28 cellular contexts compared by ENCODE assay signal in the genomic region with DNA sequence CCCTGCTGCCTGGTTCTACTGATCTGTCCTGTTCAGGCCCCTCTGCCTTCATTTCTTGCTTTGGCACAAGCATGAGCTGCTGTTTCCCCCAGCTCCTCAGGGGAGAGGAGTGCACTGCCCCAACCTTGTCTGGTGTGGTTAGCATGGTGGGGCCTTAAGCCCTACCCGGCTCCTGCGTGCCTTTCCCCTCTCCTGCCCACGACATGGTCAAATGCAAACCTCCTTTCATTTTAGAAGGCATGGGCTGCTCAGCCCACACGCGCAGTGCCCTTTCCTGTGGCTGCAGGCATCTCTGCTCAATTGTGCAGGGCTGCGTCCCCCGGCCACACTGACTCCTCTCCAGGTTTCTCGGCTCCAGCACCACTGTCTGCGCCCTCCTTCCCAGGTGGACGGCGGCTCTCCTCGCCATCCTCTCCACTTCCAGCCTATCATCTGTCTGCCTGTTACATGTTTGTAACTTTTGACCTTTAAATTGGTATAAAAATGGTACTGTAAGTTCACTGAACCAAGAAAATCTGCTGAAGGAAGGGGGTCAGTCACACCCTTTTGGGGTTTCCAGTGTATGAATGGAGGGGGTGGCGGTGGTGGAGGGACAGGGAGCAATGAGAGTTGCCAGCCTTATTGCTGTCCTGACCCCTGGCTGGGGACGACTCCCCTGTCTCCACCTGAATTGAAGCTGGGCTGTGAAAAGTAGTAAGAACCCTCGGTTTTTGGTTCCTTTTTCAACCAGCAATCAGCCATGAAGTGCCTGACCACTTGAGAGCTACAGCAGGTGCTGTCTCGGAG. TPM values are rescaled to one million over a fixed set of nuclear protein-coding genes. Genes with fewer than 3 reads are reported as not detected.
DNase-seq lines count a peak whose midpoint lies in the region; ATAC-seq, FAIRE-seq and TF ChIP-seq lines count a peak whose summit lies in the region.
"Had no signal": no experiment of that assay in that cellular context is flagged by ENCODE, and none has a peak within 500 bp of the region (broad histone marks: within the 10 kb centered on the region; RNA-seq: fewer than 3 reads in every experiment).

No MANE protein-coding gene starts in this region.

- DNase-seq in GM12891 (ENCODE audit: insufficient read length, low spot score) (no peak), naive B cell (no peak), DMS79 treated with DMSO at 0.1 percent for 48 hours (lab: John Stamatoyannopoulos, UW) (no peak), ecto neural progenitor cell (ENCODE audit: low spot score) (no peak)
- DNase-seq: activated CD4-positive, alpha-beta T cell treated with anti-CD3 and anti-CD28 coated beads for 1 hour; activated gamma-delta T cell; activated naive CD8-positive, alpha-beta T cell treated with anti-CD3 and anti-CD28 coated beads, Interleukin-2, amount 10 ng/mL, durations not matched to agents 7 days and 5 days; activated T-cell treated with anti-CD3 and anti-CD28 coated beads for 4 hours; islet precursor cell; KG1; midbrain; NCI-H1417; NCI-H2029 treated with DMSO at 0.1 percent for 48 hours; NCI-H2227 treated with DMSO at 0.1 percent for 48 hours; NCI-H69; stimulated activated naive CD8-positive, alpha-beta T cell treated with anti-CD3 and anti-CD28 coated beads, Interleukin-15, Interleukin-2, amounts not matched to agents 100 U/mL and 50 U/mL, for 24 hours; testis had no signal

- peak; percentile 57 for FAIRE-seq in GM12891 (lab: Jason Lieb, UNC)
- FAIRE-seq: RCC 7860, TTC549 had no signal

- ATAC-seq in naive B cell (ENCODE audit: low read depth in 2 of 2) (no peak), GM19463 (IDR thresholded peaks at IDR 0.05; ENCODE audit: unreplicated experiment) (no peak), GM21381 (IDR thresholded peaks at IDR 0.05; ENCODE audit: unreplicated experiment) (no peak)
- peak; percentile 74 for ATAC-seq in stimulated activated memory B cell treated with anti-CD40 and anti-IgM and Interleukin-4, amounts not matched to agents 10 μg/mL and 1 μg/mL and 100 μg/mL, for 72 hours
- ATAC-seq: HCT116; sciatic nerve; stimulated activated naive CD8-positive, alpha-beta T cell treated with anti-CD3 and anti-CD28 coated beads, Interleukin-15, Interleukin-2, amounts not matched to agents 100 U/mL and 50 U/mL, for 24 hours had no signal

- H3K36me3 Mint-ChIP-seq in naive B cell: no peaks in the 10 kb centered on the region
- no peaks in the 10 kb centered on the region for H3K36me3 Mint-ChIP-seq in stimulated activated memory B cell treated with anti-CD40 and anti-IgM and Interleukin-4, amounts not matched to agents 10 μg/mL and 1 μg/mL and 100 μg/mL, for 72 hours
- H3K36me3 Mint-ChIP-seq: activated naive CD8-positive, alpha-beta T cell treated with anti-CD3 and anti-CD28 coated beads, Interleukin-2, amount 10 ng/mL, durations not matched to agents 7 days and 5 days had no signal

- no peak for TF ChIP-seq POLR2A in GM12891 (IDR thresholded peaks at IDR 0.05; ENCODE audit: low read depth, low read length)

- H3K27ac ChIP-seq in VCaP: peak overlapping the region; percentile 100
- H3K27ac ChIP-seq: ascending aorta, epithelial cell of prostate, testis had no signal

- peaks cover 28 to 54% (median 33%) of the 10 kb centered on the region in 3 donors for H3K27me3 Mint-ChIP-seq in naive B cell
- peaks cover 45% of the 10 kb centered on the region for H3K27me3 Mint-ChIP-seq in stimulated activated memory B cell treated with anti-CD40 and anti-IgM and Interleukin-4, amounts not matched to agents 10 μg/mL and 1 μg/mL and 100 μg/mL, for 72 hours

- peak overlapping the region in 1 of 6 donors; percentile 90 for H3K27ac Mint-ChIP-seq in naive B cell
- peak overlapping the region; percentile 77 for H3K27ac Mint-ChIP-seq in stimulated activated memory B cell treated with anti-CD40 and anti-IgM and Interleukin-4, amounts not matched to agents 10 μg/mL and 1 μg/mL and 100 μg/mL, for 72 hours
- H3K27ac Mint-ChIP-seq: activated naive CD8-positive, alpha-beta T cell treated with anti-CD3 and anti-CD28 coated beads, Interleukin-2, amount 10 ng/mL, durations not matched to agents 7 days and 5 days; T-helper 1 cell treated with Interleukin-12 subunit alpha and Interleukin-12 subunit beta and Interleukin-4 antibody, amounts not matched to agents 30 μg/mL and 1 μg/mL, for 36 hours had no signal

- H3K4me3 Mint-ChIP-seq in naive B cell: peak overlapping the region in 7 of 8 donors; percentile 25 to 91 (median 52)
- H3K4me3 Mint-ChIP-seq in stimulated activated memory B cell treated with anti-CD40 and anti-IgM and Interleukin-4, amounts not matched to agents 10 μg/mL and 1 μg/mL and 100 μg/mL, for 72 hours: peak overlapping the region; percentile 71
- H3K4me3 Mint-ChIP-seq: activated naive CD8-positive, alpha-beta T cell treated with anti-CD3 and anti-CD28 coated beads, Interleukin-2, amount 10 ng/mL, durations not matched to agents 7 days and 5 days; T-helper 1 cell treated with Interleukin-12 subunit alpha and Interleukin-12 subunit beta and Interleukin-4 antibody, amounts not matched to agents 30 μg/mL and 1 μg/mL, for 36 hours had no signal

- no peak for TF ChIP-seq CTCF in VCaP (conservative IDR thresholded peaks at IDR 0.05)

- peaks cover 22 to 40% (median 39%) of the 10 kb centered on the region in 3 donors for H3K4me1 Mint-ChIP-seq in naive B cell
- H3K4me1 Mint-ChIP-seq in stimulated activated memory B cell treated with anti-CD40 and anti-IgM and Interleukin-4, amounts not matched to agents 10 μg/mL and 1 μg/mL and 100 μg/mL, for 72 hours: peaks cover 46% of the 10 kb centered on the region

- H3K9me3 Mint-ChIP-seq in naive B cell: no peaks in the 10 kb centered on the region
- H3K9me3 Mint-ChIP-seq in stimulated activated memory B cell treated with anti-CD40 and anti-IgM and Interleukin-4, amounts not matched to agents 10 μg/mL and 1 μg/mL and 100 μg/mL, for 72 hours: no peaks in the 10 kb centered on the region
- H3K9me3 Mint-ChIP-seq: activated naive CD8-positive, alpha-beta T cell treated with anti-CD3 and anti-CD28 coated beads, Interleukin-2, amount 10 ng/mL, durations not matched to agents 7 days and 5 days; T-helper 1 cell treated with Interleukin-12 subunit alpha and Interleukin-12 subunit beta and Interleukin-4 antibody, amounts not matched to agents 30 μg/mL and 1 μg/mL, for 36 hours had no signal

TF ChIP-seq in GM12891, 5 proteins besides CTCF, POLR2A, EP300 and RAD21:
- TF ChIP-seq PAX5 (IDR thresholded peaks at IDR 0.05; ENCODE audit: insufficient read depth, low read length, severe bottlenecking): no peak
- no peak for TF ChIP-seq TAF1 (IDR thresholded peaks at IDR 0.05; ENCODE audit: low read depth, low read length)
- TF ChIP-seq POU2F2 (IDR thresholded peaks at IDR 0.05; ENCODE audit: low read depth, low read length): no peak
- no peak for TF ChIP-seq POLR2AphosphoS5 (IDR thresholded peaks at IDR 0.05; ENCODE audit: low read depth, low read length)
- no peak for TF ChIP-seq SPI1 (IDR thresholded peaks at IDR 0.05; ENCODE audit: low read depth, low read length)
TF ChIP-seq in GM12891: peak in this region for 0.

RNA-seq across cellular contexts. Expression of gene PDE9A, which starts 5.1 kb away (rescaled TPM):
- 2.6 TPM for polyA plus RNA-seq in GM12891 (2012; ENCODE audit: low read depth, missing spikeins)
- 1 to 10 TPM in 2 of 6 donors, under 1 TPM in 3, not detected in 1; 0.26 to 1.5 (median 0.79) TPM for polyA plus RNA-seq in naive B cell (ENCODE audit: low read depth in 6 of 6)
